1 cellular context compared by ENCODE assay signal in the genomic region with DNA sequence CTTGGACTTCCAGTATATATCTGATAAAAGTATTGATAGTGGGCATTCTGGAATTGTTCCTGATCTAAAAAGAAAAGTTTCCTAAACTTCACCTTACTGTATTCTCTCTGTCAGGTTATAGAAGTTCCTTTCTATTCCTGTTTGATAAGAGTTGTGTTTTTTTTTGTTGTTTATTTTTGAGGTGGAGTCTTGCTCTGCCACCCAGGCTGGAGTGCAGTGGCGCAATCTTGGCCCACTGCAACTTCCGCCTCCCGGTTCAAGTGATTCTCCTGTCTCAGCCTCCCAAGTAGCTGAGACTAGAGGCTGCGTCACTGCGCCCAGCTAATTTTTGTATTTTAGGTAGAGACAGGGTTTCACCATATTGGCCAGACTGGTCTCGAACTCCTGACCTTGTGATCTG.
TF ChIP-seq lines count a peak whose summit lies in the region.

No MANE protein-coding gene starts in this region.

TF ChIP-seq in HEK293, 187 proteins besides CTCF, POLR2A, EP300 and RAD21 (continued from another document):
- no peak for TF ChIP-seq ZNF513 (tag by site-specific recombination; IDR thresholded peaks at IDR 0.05)
